2 cellular contexts compared by ENCODE assay signal in the genomic region with DNA sequence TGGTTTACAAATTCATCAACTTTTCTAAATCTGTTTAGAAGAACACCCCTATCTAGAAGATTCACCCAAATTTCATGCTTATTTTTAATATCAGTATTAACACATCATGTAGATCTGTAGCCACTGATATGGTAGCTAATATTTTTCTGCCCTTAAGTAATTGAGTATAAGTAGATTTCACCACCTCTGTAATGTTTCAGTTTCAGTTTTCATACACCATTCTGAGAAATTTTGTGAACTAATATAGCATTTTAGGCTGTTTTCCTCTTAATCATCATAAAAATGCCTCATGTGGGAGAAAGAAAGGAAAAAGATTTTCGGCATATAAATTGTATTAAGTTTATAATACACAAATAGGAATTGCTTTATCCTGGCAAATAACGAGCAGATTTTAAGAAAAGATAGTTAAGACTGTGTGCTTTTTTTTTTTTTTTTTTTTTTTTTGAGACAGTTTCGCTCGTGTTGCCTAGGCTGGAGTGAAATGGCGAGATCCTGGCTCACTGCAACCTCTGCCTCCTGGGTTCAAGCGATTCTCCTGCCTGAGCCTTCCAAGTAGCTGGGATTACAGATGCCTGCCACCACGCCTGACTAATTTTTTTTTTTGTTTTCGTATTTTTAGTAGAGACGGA.
TF ChIP-seq lines count a peak whose summit lies in the region.

No MANE protein-coding gene starts in this region.

TF ChIP-seq in GM12878, 131 proteins besides CTCF, POLR2A, EP300 and RAD21:
- 0 out of 2 replicates have a peak, but pooled peaks have one; percentile 15 for TF ChIP-seq MEF2A (IDR thresholded peaks at IDR 0.05; ENCODE audit: insufficient read depth, low read depth, low read length)
- TF ChIP-seq ATF7 (IDR thresholded peaks at IDR 0.05; ENCODE audit: low read depth), result peak; percentile 20; the same call in 1 of the 2 replicates
- peak; percentile 38; the same call in 1 of the 2 replicates for TF ChIP-seq NFIC (IDR thresholded peaks at IDR 0.05; ENCODE audit: low read depth, low read length)
- no peak for TF ChIP-seq MTA3 (IDR thresholded peaks at IDR 0.05; ENCODE audit: borderline replicate concordance, low read length)
- no peak for TF ChIP-seq CEBPZ (IDR thresholded peaks at IDR 0.05; ENCODE audit: low read depth, low read length)
- TF ChIP-seq ZNF384 (IDR thresholded peaks at IDR 0.05; ENCODE audit: borderline replicate concordance, low read depth, low read length), result peak; percentile 74
- peak; percentile 76 for TF ChIP-seq MLLT1 (IDR thresholded peaks at IDR 0.05)
- TF ChIP-seq RELB (IDR thresholded peaks at IDR 0.05; ENCODE audit: low read depth), result peak; percentile 74

TF ChIP-seq in HepG2, 621 proteins besides CTCF, POLR2A, EP300 and RAD21:
- TF ChIP-seq CERS6 (CRISPR knock-in tag; IDR thresholded peaks at IDR 0.05), result no peak
- TF ChIP-seq ZSCAN9 (CRISPR knock-in tag; IDR thresholded peaks at IDR 0.05; ENCODE audit: borderline replicate concordance), result no peak
- no peak for TF ChIP-seq ZNF589 (CRISPR knock-in tag; conservative IDR thresholded peaks at IDR 0.05)
- no peak for TF ChIP-seq CHCHD3 (CRISPR knock-in tag; IDR thresholded peaks at IDR 0.05)
- no peak for TF ChIP-seq HNRNPK (IDR thresholded peaks at IDR 0.05; ENCODE audit: low read depth, low read length, poor library complexity, severe bottlenecking)
- no peak for TF ChIP-seq SYNCRIP (IDR thresholded peaks at IDR 0.05; ENCODE audit: insufficient read depth, low read depth, low read length)
- TF ChIP-seq HNRNPL (IDR thresholded peaks at IDR 0.05; ENCODE audit: low read depth, low read length), result no peak
- TF ChIP-seq TMF1 (CRISPR knock-in tag; IDR thresholded peaks at IDR 0.05; ENCODE audit: low read depth), result no peak
- TF ChIP-seq AGO1 (IDR thresholded peaks at IDR 0.05; ENCODE audit: low read depth, low read length, poor library complexity, severe bottlenecking), result no peak
- no peak for TF ChIP-seq MAFF (IDR thresholded peaks at IDR 0.05; ENCODE audit: low read depth, low read length)
- TF ChIP-seq ZNF607 (CRISPR knock-in tag; IDR thresholded peaks at IDR 0.05; ENCODE audit: borderline replicate concordance), result no peak
- TF ChIP-seq ZNF670 (CRISPR knock-in tag; IDR thresholded peaks at IDR 0.05; ENCODE audit: borderline replicate concordance), result no peak
TF ChIP-seq in HepG2: peak in this region for 0.
